ENCODE assay signal across 8 cellular contexts in the genomic region with DNA sequence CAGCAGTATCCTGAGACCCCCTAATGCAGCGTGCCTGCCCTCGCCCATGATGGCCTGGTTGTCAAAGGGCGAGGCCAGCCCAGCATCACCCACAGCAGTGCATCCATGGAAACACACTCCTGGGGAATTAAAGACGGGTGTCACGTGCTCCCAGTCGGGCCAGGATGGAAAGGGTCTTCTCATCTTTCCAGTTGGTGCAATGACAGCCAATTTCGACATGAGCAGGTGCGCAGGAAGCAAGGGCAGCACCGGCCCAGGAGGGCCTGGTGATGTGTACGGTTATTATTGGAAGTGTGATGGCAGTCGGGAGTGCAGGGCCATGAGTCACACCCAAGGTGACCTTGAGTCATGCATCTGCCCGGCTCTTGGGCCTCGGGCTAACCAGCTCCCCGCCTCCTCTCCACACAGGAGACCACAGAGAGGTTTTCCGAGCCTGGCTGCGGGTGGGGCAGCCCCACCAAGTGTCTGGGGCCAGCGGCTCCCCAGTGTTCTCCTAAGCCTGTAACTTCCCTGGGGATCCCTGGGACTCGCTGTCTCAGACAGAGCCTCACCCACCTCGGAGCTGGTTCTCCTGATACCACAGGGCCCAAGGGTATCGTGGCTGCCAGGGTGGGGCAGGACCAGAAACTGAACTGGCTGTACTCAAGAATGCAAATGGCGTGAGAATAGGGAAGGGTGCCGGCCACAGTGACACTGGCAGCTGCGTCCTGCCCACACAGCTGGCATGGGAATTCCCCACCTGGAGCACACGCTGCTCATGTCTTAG.
A peak's percentile ranks its signal among the peaks of the same experiment; 100 is the strongest.
DNase-seq lines count a peak whose midpoint lies in the region; ATAC-seq, FAIRE-seq and TF ChIP-seq lines count a peak whose summit lies in the region.

No MANE protein-coding gene starts in this region.

- H3K27ac ChIP-seq in GM23248, result no peak overlapping the region
- H3K27ac ChIP-seq in duodenal mucosa (ENCODE audit: low read depth, low read length), result peak overlapping the region; percentile 36

- peak overlapping the region; percentile 94 for H3K27ac Mint-ChIP-seq in stimulated activated naive B cell treated with anti-CD40 and anti-IgM and Interleukin-4, amounts not matched to agents 10 μg/mL and 1 μg/mL and 100 μg/mL, for 72 hours

- in situ Hi-C loops in GM23248 (cut with MboI), result no loop called here

- no peaks in the 10 kb centered on the region for H3K79me2 ChIP-seq in GM23248 (ENCODE audit: insufficient read depth)

- H3K4me1 Mint-ChIP-seq in stimulated activated naive B cell treated with anti-CD40 and anti-IgM and Interleukin-4, amounts not matched to agents 10 μg/mL and 1 μg/mL and 100 μg/mL, for 72 hours, result peaks cover 43 to 66% of the 10 kb centered on the region in 2 donors

- FAIRE-seq in D721Med (lab: Jason Lieb, UNC), result no peak

- no peak overlapping the region for H2AFZ ChIP-seq in GM23248

- no peaks in the 10 kb centered on the region for H3K9me3 Mint-ChIP-seq in stimulated activated naive B cell treated with anti-CD40 and anti-IgM and Interleukin-4, amounts not matched to agents 10 μg/mL and 1 μg/mL and 100 μg/mL, for 72 hours

- TF ChIP-seq CTCF in GM06990 (IDR thresholded peaks at IDR 0.05; ENCODE audit: insufficient read depth, low read length, poor library complexity, severe bottlenecking) (no peak), D721Med (IDR thresholded peaks at IDR 0.05; ENCODE audit: insufficient read depth, missing control alignments) (no peak)

- H3F3A ChIP-seq in GM23248 (ENCODE audit: insufficient read depth), result no peaks in the 10 kb centered on the region

- ATAC-seq in stimulated activated naive B cell treated with anti-CD40 and anti-IgM and Interleukin-4, amounts not matched to agents 10 μg/mL and 1 μg/mL and 100 μg/mL, for 72 hours (replicated peaks), result peak; percentile 87 to 89

- H3K9me3 ChIP-seq in GM23248 (ENCODE audit: low read depth) (no peaks in the 10 kb centered on the region), duodenal mucosa (ENCODE audit: control insufficient read depth in 1 of 2, low read length in 2 of 2) (no peaks in the 10 kb centered on the region)

- peak; percentile 48 for DNase-seq in GM06990 (ENCODE audit: extremely low read depth, insufficient read length)
- peak; percentile 61 for DNase-seq in GM23248
- DNase-seq in NCI-H2196 (lab: John Stamatoyannopoulos, UW; ENCODE audit: unreplicated experiment), result peak; percentile 78
- DNase-seq in stimulated activated naive B cell treated with anti-CD40 and anti-IgM and Interleukin-4, amounts not matched to agents 10 μg/mL and 1 μg/mL and 100 μg/mL, for 72 hours, result peak; percentile 86
- DNase-seq in D721Med (ENCODE audit: insufficient read length, low spot score), result no peak
- no peak for DNase-seq in NCI-H1048 (lab: John Stamatoyannopoulos, UW)
- no peak for DNase-seq in globus pallidus (ENCODE audit: low spot score)

- H3K4me1 ChIP-seq in GM23248 (ENCODE audit: insufficient read depth), result no peaks in the 10 kb centered on the region
- H3K4me1 ChIP-seq in duodenal mucosa (ENCODE audit: control insufficient read depth in 1 of 2, insufficient read depth in 2 of 2, low read length in 2 of 2), result peaks cover 15 to 29% of the 10 kb centered on the region in 2 donors

- H3K36me3 Mint-ChIP-seq in stimulated activated naive B cell treated with anti-CD40 and anti-IgM and Interleukin-4, amounts not matched to agents 10 μg/mL and 1 μg/mL and 100 μg/mL, for 72 hours, result no peaks in the 10 kb centered on the region

- H3K27me3 ChIP-seq in GM06990 (replicated peaks; ENCODE audit: control insufficient read depth, insufficient read depth, low read length) (no peaks in the 10 kb centered on the region), GM23248 (replicated peaks; ENCODE audit: insufficient read depth) (no peaks in the 10 kb centered on the region), duodenal mucosa (ENCODE audit: control insufficient read depth in 1 of 2, insufficient read depth in 2 of 2, low read length in 2 of 2) (no peaks in the 10 kb centered on the region)

- H3K4me3 ChIP-seq in GM06990 (replicated peaks; ENCODE audit: low read depth, low read length) (no peak overlapping the region), GM23248 (no peak overlapping the region), duodenal mucosa (ENCODE audit: low read depth in 1 of 2, low read length in 2 of 2) (no peak overlapping the region)

- H3K4me2 ChIP-seq in GM23248 (ENCODE audit: unreplicated experiment), result no peak overlapping the region

- H3K36me3 ChIP-seq in GM06990 (ENCODE audit: control insufficient read depth, insufficient read depth, low read length) (no peaks in the 10 kb centered on the region), GM23248 (ENCODE audit: low read depth) (no peaks in the 10 kb centered on the region), duodenal mucosa (ENCODE audit: control insufficient read depth in 1 of 2, insufficient read depth in 2 of 2, low read length in 2 of 2) (no peaks in the 10 kb centered on the region)

- H4K20me1 ChIP-seq in GM23248 (ENCODE audit: insufficient read depth), result no peaks in the 10 kb centered on the region

- H3K9me2 ChIP-seq in GM23248 (ENCODE audit: insufficient read depth), result no peaks in the 10 kb centered on the region

- WGBS in GM23248 (ENCODE audit: low coverage in 1 of 2, low lambda C conversion rate in 2 of 2, missing lambda C conversion rate in 2 of 2), 2 experiments, result 72 to 74% methylated on average over 24 of the region's 24 CpGs

- H3K4me3 Mint-ChIP-seq in stimulated activated naive B cell treated with anti-CD40 and anti-IgM and Interleukin-4, amounts not matched to agents 10 μg/mL and 1 μg/mL and 100 μg/mL, for 72 hours, result peak overlapping the region; percentile 11 to 15

- H3K9ac ChIP-seq in GM23248, result no peak overlapping the region
- no peak overlapping the region for H3K9ac ChIP-seq in duodenal mucosa (ENCODE audit: low read depth in 1 of 2, low read length in 2 of 2)

- H3K27me3 Mint-ChIP-seq in stimulated activated naive B cell treated with anti-CD40 and anti-IgM and Interleukin-4, amounts not matched to agents 10 μg/mL and 1 μg/mL and 100 μg/mL, for 72 hours, result peaks cover 18 to 26% of the 10 kb centered on the region in 2 donors

Comparison
In these comparisons a context has a peak if more than half of its experiments do, and no peak if none do; other contexts are left out.
1. DNase-seq: peak in GM06990 (single experiment), GM23248 (single experiment), NCI-H2196 (single experiment) and stimulated activated naive B cell treated with anti-CD40 and anti-IgM and Interleukin-4, amounts not matched to agents 10 μg/mL and 1 μg/mL and 100 μg/mL, for 72 hours (single experiment); none in D721Med (single experiment), NCI-H1048 (single experiment) and globus pallidus (single experiment).